In the genomic region with DNA sequence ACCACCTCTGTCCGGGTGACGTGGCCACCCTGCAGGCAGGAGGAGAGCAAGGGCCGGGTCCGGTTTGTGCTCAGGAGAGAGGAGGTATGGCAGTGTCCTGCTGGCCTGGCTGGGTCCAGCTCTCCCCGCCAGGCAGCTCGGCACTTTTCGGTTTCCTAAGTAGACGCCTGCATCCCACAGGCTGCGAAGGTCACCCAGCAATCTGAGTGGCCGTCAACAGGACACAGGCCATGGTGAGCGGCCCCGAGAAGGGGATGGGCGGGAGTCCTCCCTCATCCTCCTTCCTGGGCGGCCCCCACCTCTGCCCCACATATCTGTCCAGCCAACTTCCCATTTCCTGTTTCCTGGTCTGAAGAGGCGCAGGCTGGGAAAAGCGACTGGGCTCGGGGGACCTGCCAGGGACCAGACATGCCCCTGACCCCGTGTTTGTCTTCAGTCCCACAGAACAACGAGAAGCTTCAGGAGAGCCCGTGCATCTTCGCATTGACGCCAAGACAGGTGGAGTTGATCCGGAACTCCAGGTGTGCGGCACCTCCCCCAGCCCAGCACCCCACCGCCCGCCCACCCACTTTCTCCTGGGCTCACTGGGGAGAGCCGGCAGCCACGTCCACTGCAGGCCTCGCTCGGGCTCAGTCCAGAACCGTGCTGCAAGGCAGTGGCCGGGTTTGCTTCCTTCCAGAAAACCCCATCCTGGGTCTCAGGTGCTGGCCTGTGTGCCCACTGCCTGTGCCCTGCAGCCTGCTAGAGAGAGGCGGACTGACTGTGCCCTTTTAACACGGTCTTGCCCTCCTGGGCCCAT, we compare ENCODE assay signal across 19 cellular contexts. TPM values are rescaled to one million over a fixed set of nuclear protein-coding genes. Genes with fewer than 3 reads are reported as not detected.
DNase-seq lines count a peak whose midpoint lies in the region; ATAC-seq and TF ChIP-seq lines count a peak whose summit lies in the region.
"Had no signal": no experiment of that assay in that cellular context is flagged by ENCODE, and none has a peak within 500 bp of the region (broad histone marks: within the 10 kb centered on the region; RNA-seq: fewer than 3 reads in every experiment).

No MANE protein-coding gene starts in this region.

- H3K4me1 ChIP-seq in Panc1 (ENCODE audit: control insufficient read depth, insufficient read depth, low read length) (no peaks in the 10 kb centered on the region), fibroblast of lung (ENCODE audit: control insufficient read depth, extremely low read depth, insufficient read depth, low read length) (no peaks in the 10 kb centered on the region), hepatocyte (ENCODE audit: insufficient read depth) (no peaks in the 10 kb centered on the region), psoas muscle (peaks cover 4% of the 10 kb centered on the region)

- peaks cover 3% of the 10 kb centered on the region in 2 donors for H3K9me3 Mint-ChIP-seq in activated T-cell treated with anti-CD3 and anti-CD28 coated beads, Interleukin-2, amount 50 U/mL, for 72 hours

- DNase-seq in Panc1 (ENCODE audit: low read depth, low spot score) (no peak), fibroblast of lung (ENCODE audit: low read depth in 2 of 2) (no peak), hepatocyte (ENCODE audit: low spot score) (peak; percentile 3), psoas muscle (no peak), T-helper 9 cell (no peak), NCI-H2081 treated with DMSO at 0.1 percent for 48 hours (lab: John Stamatoyannopoulos, UW) (no peak)
- DNase-seq in activated T-cell treated with anti-CD3 and anti-CD28 coated beads, Interleukin-2, amount 50 U/mL, for 72 hours, result no peak
- DNase-seq: AML-193, HCEC 1CT, KG1, NCI-H1092 treated with DMSO at 0.1 percent for 48 hours, NCI-H1694 treated with DMSO at 0.1 percent for 48 hours, NCI-H2171, NCI-H446 treated with DMSO at 0.1 percent for 48 hours, NCI-H748 treated with DMSO at 0.1 percent for 48 hours, Peyer's patch, SHP77 treated with DMSO at 0.1 percent for 48 hours had no signal

- H3K36me3 Mint-ChIP-seq in activated T-cell treated with anti-CD3 and anti-CD28 coated beads, Interleukin-2, amount 50 U/mL, for 72 hours (ENCODE audit: insufficient read depth in 2 of 2), result peaks cover 4% of the 10 kb centered on the region in 2 donors

- no peaks in the 10 kb centered on the region for H3K9me2 ChIP-seq in hepatocyte (replicated peaks; ENCODE audit: insufficient read depth)

- peaks cover 6% of the 10 kb centered on the region for H3K79me2 ChIP-seq in fibroblast of lung (ENCODE audit: control insufficient read depth, insufficient read depth, low read length)
- H3K79me2 ChIP-seq in hepatocyte, result peaks cover 45% of the 10 kb centered on the region

- POLR2A ChIA-PET in Panc1 (lab: Charles Lee), result no interaction called here

- in situ Hi-C loops in Panc1 (cut with HindIII; ENCODE audit: low pct_unique_long_range_greater_than_20kb, low sequenced_read_pairs), result no loop called here

- no peak for TF ChIP-seq CTCF in Panc1 (IDR thresholded peaks at IDR 0.05)
- no peak for TF ChIP-seq CTCF in fibroblast of lung (conservative IDR thresholded peaks at IDR 0.05 in 1 of 2, IDR thresholded peaks at IDR 0.05 in 1 of 2; ENCODE audit: low read depth in 1 of 2, low read length in 2 of 2)
- TF ChIP-seq CTCF in hepatocyte (IDR thresholded peaks at IDR 0.05; ENCODE audit: poor library complexity), result no peak
- no peak for TF ChIP-seq CTCF in psoas muscle (IDR thresholded peaks at IDR 0.05)

- no peaks in the 10 kb centered on the region for H3K27me3 ChIP-seq in Panc1 (ENCODE audit: control insufficient read depth, insufficient read depth, low read length)
- no peaks in the 10 kb centered on the region for H3K27me3 ChIP-seq in fibroblast of lung (ENCODE audit: control insufficient read depth, insufficient read depth, low read length)
- H3K27me3 ChIP-seq in hepatocyte, result no peaks in the 10 kb centered on the region
- H3K27me3 ChIP-seq in psoas muscle (ENCODE audit: insufficient read depth in 3 of 3, low read length in 2 of 3), result no peaks in the 10 kb centered on the region
- H3K27me3 ChIP-seq: Peyer's patch had no signal

- no peak overlapping the region for H2AFZ ChIP-seq in fibroblast of lung (ENCODE audit: low read length)
- no peak overlapping the region for H2AFZ ChIP-seq in hepatocyte

- no peak overlapping the region for H3K27ac Mint-ChIP-seq in activated T-cell treated with anti-CD3 and anti-CD28 coated beads, Interleukin-2, amount 50 U/mL, for 72 hours

- H3K9me3 ChIP-seq in Panc1 (ENCODE audit: control insufficient read depth, insufficient read depth, low read depth, low read length), result no peaks in the 10 kb centered on the region
- H3K9me3 ChIP-seq in fibroblast of lung (ENCODE audit: control insufficient read depth, insufficient read depth, low read depth, low read length), result no peaks in the 10 kb centered on the region
- no peaks in the 10 kb centered on the region for H3K9me3 ChIP-seq in hepatocyte (ENCODE audit: low read depth)
- no peaks in the 10 kb centered on the region for H3K9me3 ChIP-seq in psoas muscle
- H3K9me3 ChIP-seq: Peyer's patch had no signal

- H3K27ac ChIP-seq in Panc1 (ENCODE audit: low read length) (no peak overlapping the region), fibroblast of lung (ENCODE audit: insufficient read depth, low read length) (no peak overlapping the region), hepatocyte (no peak overlapping the region), psoas muscle (peak overlapping the region; percentile 9)
- H3K27ac ChIP-seq: HL-60 had no signal

- CTCF ChIA-PET in Panc1 (lab: Charles Lee), result no interaction called here

- H3K4me2 ChIP-seq in fibroblast of lung (ENCODE audit: extremely low read depth, insufficient read depth, low read length) (no peak overlapping the region), hepatocyte (no peak overlapping the region)

- TSS peak; percentile 73 for BruUV-seq in Panc1 (replicated peaks; lab: Mats Ljungman, UMichigan)

- H3K4me3 ChIP-seq in Panc1 (ENCODE audit: low read depth in 2 of 2, low read length in 2 of 2) (no peak overlapping the region), fibroblast of lung (replicated peaks in 1 of 4; ENCODE audit: control extremely low read depth in 1 of 4, insufficient read depth in 1 of 4, low read depth in 3 of 4, low read length in 4 of 4) (no peak overlapping the region), hepatocyte (no peak overlapping the region), psoas muscle (no peak overlapping the region)
- H3K4me3 ChIP-seq: Peyer's patch had no signal

- WGBS in hepatocyte (ENCODE audit: low lambda C conversion rate, missing lambda C conversion rate), result 92% methylated on average over 34 of the region's 34 CpGs
- 74 to 79% (median 76%) methylated on average over 33 to 34 of the region's 34 CpGs for WGBS in psoas muscle, 3 donors

- H3K27me3 Mint-ChIP-seq in activated T-cell treated with anti-CD3 and anti-CD28 coated beads, Interleukin-2, amount 50 U/mL, for 72 hours (ENCODE audit: low read depth), result no peaks in the 10 kb centered on the region

- H3K9ac ChIP-seq in fibroblast of lung (ENCODE audit: insufficient read depth, low read length), result peak overlapping the region; percentile 10

- no peaks in the 10 kb centered on the region for H4K20me1 ChIP-seq in fibroblast of lung (ENCODE audit: control insufficient read depth, extremely low read depth, insufficient read depth, low read length)
- peaks cover 22% of the 10 kb centered on the region for H4K20me1 ChIP-seq in hepatocyte (ENCODE audit: insufficient read depth, poor library complexity, severe bottlenecking)

- H3K36me3 ChIP-seq in Panc1 (ENCODE audit: control insufficient read depth, insufficient read depth, low read length) (no peaks in the 10 kb centered on the region), fibroblast of lung (ENCODE audit: control insufficient read depth, insufficient read depth, low read length) (peaks cover 2% of the 10 kb centered on the region), hepatocyte (replicated peaks; ENCODE audit: insufficient read depth, low read depth) (no peaks in the 10 kb centered on the region), psoas muscle (ENCODE audit: insufficient read depth in 1 of 2, low read depth in 1 of 2) (peaks cover 0 to 45% of the 10 kb centered on the region in 2 donors)

- ATAC-seq in Panc1 (no peak), psoas muscle (peak in 1 of 4 donors; percentile 30), HG02763 (IDR thresholded peaks at IDR 0.05; ENCODE audit: unreplicated experiment) (no peak)
- no peak for ATAC-seq in activated T-cell treated with anti-CD3 and anti-CD28 coated beads, Interleukin-2, amount 50 U/mL, for 72 hours (replicated peaks in 1 of 2)

- intact Hi-C loops in Panc1 (cut with micrococcal nuclease; ENCODE audit: unreplicated experiment) (no loop called here), psoas muscle (cut with DNase I) (no loop called here)

- no peak overlapping the region for H3K4me3 Mint-ChIP-seq in activated T-cell treated with anti-CD3 and anti-CD28 coated beads, Interleukin-2, amount 50 U/mL, for 72 hours

- no peaks in the 10 kb centered on the region for H3K4me1 Mint-ChIP-seq in activated T-cell treated with anti-CD3 and anti-CD28 coated beads, Interleukin-2, amount 50 U/mL, for 72 hours (ENCODE audit: low read depth)

RNA-seq across cellular contexts. Expression of a gene that starts 16.3 kb away (rescaled TPM):
- total RNA-seq in Panc1 (2021; ENCODE audit: unreplicated experiment), result 36.7 TPM
- 31.6 TPM for polyA plus RNA-seq in Panc1 (2012; ENCODE audit: insufficient read length)
- total RNA-seq in fibroblast of lung, result 12.1 and 14.9 TPM in 2 replicates
- 6.6 and 7.3 TPM in 2 replicates for polyA plus RNA-seq in fibroblast of lung
- polyA plus RNA-seq in fibroblast of lung (2012), result 13.9 and 16.1 TPM in 2 replicates
- polyA minus RNA-seq in fibroblast of lung (ENCODE audit: low replicate concordance), result 27.9 and 34.3 TPM in 2 replicates
- 16.7 and 18.1 TPM in 2 replicates for total RNA-seq in hepatocyte
- 8.3 and 15.0 TPM in 2 replicates for polyA plus RNA-seq in hepatocyte
- total RNA-seq in psoas muscle, result 10 to 100 TPM; 14.6 to 27.2 (median 17.0) TPM
- 10 to 100 TPM; 12.7 to 21.8 (median 14.6) TPM for polyA plus RNA-seq in psoas muscle
- 10 to 100 TPM; 33.4 TPM for total RNA-seq in activated T-cell treated with anti-CD3 and anti-CD28 coated beads, Interleukin-2, amount 50 U/mL, for 72 hours

RNA-seq across cellular contexts. Expression of a gene that starts 38.5 kb away (rescaled TPM):
- 1,391 TPM for total RNA-seq in Panc1 (2021; ENCODE audit: unreplicated experiment)
- polyA plus RNA-seq in Panc1 (2012; ENCODE audit: insufficient read length), result 1,601 TPM
- total RNA-seq in fibroblast of lung, result 2,646 and 3,813 TPM in 2 replicates
- polyA plus RNA-seq in fibroblast of lung, result 976 and 986 TPM in 2 replicates
- polyA plus RNA-seq in fibroblast of lung (2012), result 3,237 and 3,351 TPM in 2 replicates
- polyA minus RNA-seq in fibroblast of lung (ENCODE audit: low replicate concordance), result 1,565 and 2,211 TPM in 2 replicates
- 1,740 and 1,817 TPM in 2 replicates for total RNA-seq in hepatocyte
- 444 and 526 TPM in 2 replicates for polyA plus RNA-seq in hepatocyte
- total RNA-seq in psoas muscle, result 1,000 to 10,000 TPM; 2,332 to 3,628 (median 2,726) TPM
- 1,000 to 10,000 TPM; 1,416 to 1,891 (median 1,484) TPM for polyA plus RNA-seq in psoas muscle
- total RNA-seq in activated T-cell treated with anti-CD3 and anti-CD28 coated beads, Interleukin-2, amount 50 U/mL, for 72 hours, result 1,000 to 10,000 TPM; 3,876 to 4,058 TPM

RNA-seq across cellular contexts. Expression of a gene that starts 42.9 kb away (rescaled TPM):
- total RNA-seq in Panc1 (2021; ENCODE audit: unreplicated experiment) (48.0 TPM), fibroblast of lung (11.8 and 17.7 TPM in 2 replicates), hepatocyte (19.2 and 23.3 TPM in 2 replicates), psoas muscle (10 to 100 TPM; 25.7 to 55.9 (median 45.7) TPM)
- polyA plus RNA-seq in Panc1 (2012; ENCODE audit: insufficient read length), result 42.8 TPM
- polyA plus RNA-seq in fibroblast of lung (4.7 and 4.9 TPM in 2 replicates), hepatocyte (46.1 and 46.2 TPM in 2 replicates), psoas muscle (10 to 100 TPM; 18.5 to 20.3 (median 20.0) TPM)
- polyA plus RNA-seq in fibroblast of lung (2012), result 19.0 and 19.4 TPM in 2 replicates
- polyA minus RNA-seq in fibroblast of lung (ENCODE audit: low replicate concordance), result 8.2 and 10.5 TPM in 2 replicates
- total RNA-seq in activated T-cell treated with anti-CD3 and anti-CD28 coated beads, Interleukin-2, amount 50 U/mL, for 72 hours, result 10 to 100 TPM; 29.9 to 39.6 TPM

RNA-seq across cellular contexts. Expression of a gene that starts 52.9 kb away (rescaled TPM):
- total RNA-seq in Panc1 (2021; ENCODE audit: unreplicated experiment), result 66.6 TPM
- polyA plus RNA-seq in Panc1 (2012; ENCODE audit: insufficient read length), result 79.9 TPM
- 113 and 114 TPM in 2 replicates for total RNA-seq in fibroblast of lung
- polyA plus RNA-seq in fibroblast of lung, result 68.0 and 69.8 TPM in 2 replicates
- polyA plus RNA-seq in fibroblast of lung (2012), result 121 and 124 TPM in 2 replicates
- 182 and 282 TPM in 2 replicates for polyA minus RNA-seq in fibroblast of lung (ENCODE audit: low replicate concordance)
- total RNA-seq in hepatocyte, result 113 and 140 TPM in 2 replicates
- 103 and 123 TPM in 2 replicates for polyA plus RNA-seq in hepatocyte
- total RNA-seq in psoas muscle, result 100 to 1,000 TPM in 3 of 4 donors, 10 to 100 TPM in 1; 92.6 to 142 (median 105) TPM
- 100 to 1,000 TPM; 148 to 176 (median 165) TPM for polyA plus RNA-seq in psoas muscle
- total RNA-seq in activated T-cell treated with anti-CD3 and anti-CD28 coated beads, Interleukin-2, amount 50 U/mL, for 72 hours, result 10 to 100 TPM; 33.8 to 45.9 TPM
